In genomic region chr17:35743911-35744328, GRCh38 we compare ENCODE assay signal across 2 cellular contexts.
TF ChIP-seq lines count a peak whose summit lies in the region.

No MANE protein-coding gene starts in this region.

TF ChIP-seq in GM23338, 12 proteins besides CTCF, POLR2A, EP300 and RAD21:
- TF ChIP-seq STAT1 (IDR thresholded peaks at IDR 0.05; ENCODE audit: unreplicated experiment) (no peak), ZNF331 (CRISPR knock-in tag; IDR thresholded peaks at IDR 0.05; ENCODE audit: low read depth) (no peak), CREB1 (CRISPR knock-in tag; IDR thresholded peaks at IDR 0.05; ENCODE audit: low read depth) (no peak), NANOG (IDR thresholded peaks at IDR 0.05; ENCODE audit: borderline replicate concordance) (no peak), POLR2AphosphoS5 (IDR thresholded peaks at IDR 0.05; ENCODE audit: low read depth) (no peak), ZNF114 (CRISPR knock-in tag; IDR thresholded peaks at IDR 0.05) (no peak)
- TF ChIP-seq, protein P1, sequence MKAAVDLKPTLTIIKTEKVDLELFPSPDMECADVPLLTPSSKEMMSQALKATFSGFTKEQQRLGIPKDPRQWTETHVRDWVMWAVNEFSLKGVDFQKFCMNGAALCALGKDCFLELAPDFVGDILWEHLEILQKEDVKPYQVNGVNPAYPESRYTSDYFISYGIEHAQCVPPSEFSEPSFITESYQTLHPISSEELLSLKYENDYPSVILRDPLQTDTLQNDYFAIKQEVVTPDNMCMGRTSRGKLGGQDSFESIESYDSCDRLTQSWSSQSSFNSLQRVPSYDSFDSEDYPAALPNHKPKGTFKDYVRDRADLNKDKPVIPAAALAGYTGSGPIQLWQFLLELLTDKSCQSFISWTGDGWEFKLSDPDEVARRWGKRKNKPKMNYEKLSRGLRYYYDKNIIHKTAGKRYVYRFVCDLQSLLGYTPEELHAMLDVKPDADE (IDR thresholded peaks at IDR 0.05) = no peak
- TF ChIP-seq, protein P2, sequence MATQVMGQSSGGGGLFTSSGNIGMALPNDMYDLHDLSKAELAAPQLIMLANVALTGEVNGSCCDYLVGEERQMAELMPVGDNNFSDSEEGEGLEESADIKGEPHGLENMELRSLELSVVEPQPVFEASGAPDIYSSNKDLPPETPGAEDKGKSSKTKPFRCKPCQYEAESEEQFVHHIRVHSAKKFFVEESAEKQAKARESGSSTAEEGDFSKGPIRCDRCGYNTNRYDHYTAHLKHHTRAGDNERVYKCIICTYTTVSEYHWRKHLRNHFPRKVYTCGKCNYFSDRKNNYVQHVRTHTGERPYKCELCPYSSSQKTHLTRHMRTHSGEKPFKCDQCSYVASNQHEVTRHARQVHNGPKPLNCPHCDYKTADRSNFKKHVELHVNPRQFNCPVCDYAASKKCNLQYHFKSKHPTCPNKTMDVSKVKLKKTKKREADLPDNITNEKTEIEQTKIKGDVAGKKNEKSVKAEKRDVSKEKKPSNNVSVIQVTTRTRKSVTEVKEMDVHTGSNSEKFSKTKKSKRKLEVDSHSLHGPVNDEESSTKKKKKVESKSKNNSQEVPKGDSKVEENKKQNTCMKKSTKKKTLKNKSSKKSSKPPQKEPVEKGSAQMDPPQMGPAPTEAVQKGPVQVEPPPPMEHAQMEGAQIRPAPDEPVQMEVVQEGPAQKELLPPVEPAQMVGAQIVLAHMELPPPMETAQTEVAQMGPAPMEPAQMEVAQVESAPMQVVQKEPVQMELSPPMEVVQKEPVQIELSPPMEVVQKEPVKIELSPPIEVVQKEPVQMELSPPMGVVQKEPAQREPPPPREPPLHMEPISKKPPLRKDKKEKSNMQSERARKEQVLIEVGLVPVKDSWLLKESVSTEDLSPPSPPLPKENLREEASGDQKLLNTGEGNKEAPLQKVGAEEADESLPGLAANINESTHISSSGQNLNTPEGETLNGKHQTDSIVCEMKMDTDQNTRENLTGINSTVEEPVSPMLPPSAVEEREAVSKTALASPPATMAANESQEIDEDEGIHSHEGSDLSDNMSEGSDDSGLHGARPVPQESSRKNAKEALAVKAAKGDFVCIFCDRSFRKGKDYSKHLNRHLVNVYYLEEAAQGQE (IDR thresholded peaks at IDR 0.05; ENCODE audit: unreplicated experiment) = peak; percentile 90

TF ChIP-seq in K562, 482 proteins besides CTCF, POLR2A, EP300 and RAD21 (continues in another document):
- TF ChIP-seq, protein P3, sequence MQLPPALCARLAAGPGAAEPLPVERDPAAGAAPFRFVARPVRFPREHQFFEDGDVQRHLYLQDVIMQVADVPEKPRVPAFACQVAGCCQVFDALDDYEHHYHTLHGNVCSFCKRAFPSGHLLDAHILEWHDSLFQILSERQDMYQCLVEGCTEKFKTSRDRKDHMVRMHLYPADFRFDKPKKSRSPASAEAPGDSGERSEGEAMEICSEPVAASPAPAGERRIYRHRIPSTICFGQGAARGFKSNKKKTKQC (CRISPR knock-in tag; IDR thresholded peaks at IDR 0.05) = no peak
- TF ChIP-seq CAMTA2 (CRISPR knock-in tag; conservative IDR thresholded peaks at IDR 0.05) (no peak), CREB3L1 (IDR thresholded peaks at IDR 0.05; ENCODE audit: borderline replicate concordance, low read depth) (no peak), SNRNP70 (optimal IDR thresholded peaks at IDR 0.05; ENCODE audit: low read depth, low read length) (no peak), ZNF23 (CRISPR knock-in tag; IDR thresholded peaks at IDR 0.05) (no peak), RCOR1 (IDR thresholded peaks at IDR 0.05; ENCODE audit: borderline replicate concordance in 1 of 2, low read depth in 2 of 2, low read length in 2 of 2) (0 out of 4 replicates have a peak, but pooled peaks of 1 of the 2 experiments have one; percentile 37), NFXL1 (CRISPR knock-in tag; IDR thresholded peaks at IDR 0.05) (no peak), ZNF778 (CRISPR knock-in tag; IDR thresholded peaks at IDR 0.05) (no peak), PRMT5 (CRISPR knock-in tag; IDR thresholded peaks at IDR 0.05) (0 out of 2 replicates have a peak, but pooled peaks have one; percentile 64), HSF4 (CRISPR knock-in tag; IDR thresholded peaks at IDR 0.05; ENCODE audit: borderline replicate concordance) (no peak), WHSC1 (IDR thresholded peaks at IDR 0.05; ENCODE audit: low read length) (no peak), MIER1 (IDR thresholded peaks at IDR 0.05; ENCODE audit: low read depth) (peak; percentile 94), TFAM (CRISPR knock-in tag; conservative IDR thresholded peaks at IDR 0.05) (no peak), HLTF (IDR thresholded peaks at IDR 0.05) (no peak), ZNF146 (CRISPR knock-in tag; IDR thresholded peaks at IDR 0.05; ENCODE audit: unreplicated experiment) (no peak), SIN3B (IDR thresholded peaks at IDR 0.05; ENCODE audit: low read depth) (no peak), ZBED1 (IDR thresholded peaks at IDR 0.05) (no peak), TEAD4 (IDR thresholded peaks at IDR 0.05; ENCODE audit: low read length) (no peak), TEAD4 (CRISPR knock-in tag; IDR thresholded peaks at IDR 0.05; ENCODE audit: borderline replicate concordance) (no peak), MLX (CRISPR knock-in tag; conservative IDR thresholded peaks at IDR 0.05) (no peak), ZNF224 (CRISPR knock-in tag; IDR thresholded peaks at IDR 0.05) (no peak), CTBP1 (IDR thresholded peaks at IDR 0.05; ENCODE audit: borderline replicate concordance) (no peak), MAZ (CRISPR knock-in tag; conservative IDR thresholded peaks at IDR 0.05 in 1 of 2, IDR thresholded peaks at IDR 0.05 in 1 of 2) (0 out of 4 replicates have a peak, but pooled peaks of 1 of the 2 experiments have one; percentile 22), KLF6 (CRISPR knock-in tag; IDR thresholded peaks at IDR 0.05; ENCODE audit: borderline replicate concordance) (no peak)
- TF ChIP-seq, protein P4, sequence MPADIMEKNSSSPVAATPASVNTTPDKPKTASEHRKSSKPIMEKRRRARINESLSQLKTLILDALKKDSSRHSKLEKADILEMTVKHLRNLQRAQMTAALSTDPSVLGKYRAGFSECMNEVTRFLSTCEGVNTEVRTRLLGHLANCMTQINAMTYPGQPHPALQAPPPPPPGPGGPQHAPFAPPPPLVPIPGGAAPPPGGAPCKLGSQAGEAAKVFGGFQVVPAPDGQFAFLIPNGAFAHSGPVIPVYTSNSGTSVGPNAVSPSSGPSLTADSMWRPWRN (IDR thresholded peaks at IDR 0.05; ENCODE audit: low read depth) = no peak
- TF ChIP-seq, protein P5, sequence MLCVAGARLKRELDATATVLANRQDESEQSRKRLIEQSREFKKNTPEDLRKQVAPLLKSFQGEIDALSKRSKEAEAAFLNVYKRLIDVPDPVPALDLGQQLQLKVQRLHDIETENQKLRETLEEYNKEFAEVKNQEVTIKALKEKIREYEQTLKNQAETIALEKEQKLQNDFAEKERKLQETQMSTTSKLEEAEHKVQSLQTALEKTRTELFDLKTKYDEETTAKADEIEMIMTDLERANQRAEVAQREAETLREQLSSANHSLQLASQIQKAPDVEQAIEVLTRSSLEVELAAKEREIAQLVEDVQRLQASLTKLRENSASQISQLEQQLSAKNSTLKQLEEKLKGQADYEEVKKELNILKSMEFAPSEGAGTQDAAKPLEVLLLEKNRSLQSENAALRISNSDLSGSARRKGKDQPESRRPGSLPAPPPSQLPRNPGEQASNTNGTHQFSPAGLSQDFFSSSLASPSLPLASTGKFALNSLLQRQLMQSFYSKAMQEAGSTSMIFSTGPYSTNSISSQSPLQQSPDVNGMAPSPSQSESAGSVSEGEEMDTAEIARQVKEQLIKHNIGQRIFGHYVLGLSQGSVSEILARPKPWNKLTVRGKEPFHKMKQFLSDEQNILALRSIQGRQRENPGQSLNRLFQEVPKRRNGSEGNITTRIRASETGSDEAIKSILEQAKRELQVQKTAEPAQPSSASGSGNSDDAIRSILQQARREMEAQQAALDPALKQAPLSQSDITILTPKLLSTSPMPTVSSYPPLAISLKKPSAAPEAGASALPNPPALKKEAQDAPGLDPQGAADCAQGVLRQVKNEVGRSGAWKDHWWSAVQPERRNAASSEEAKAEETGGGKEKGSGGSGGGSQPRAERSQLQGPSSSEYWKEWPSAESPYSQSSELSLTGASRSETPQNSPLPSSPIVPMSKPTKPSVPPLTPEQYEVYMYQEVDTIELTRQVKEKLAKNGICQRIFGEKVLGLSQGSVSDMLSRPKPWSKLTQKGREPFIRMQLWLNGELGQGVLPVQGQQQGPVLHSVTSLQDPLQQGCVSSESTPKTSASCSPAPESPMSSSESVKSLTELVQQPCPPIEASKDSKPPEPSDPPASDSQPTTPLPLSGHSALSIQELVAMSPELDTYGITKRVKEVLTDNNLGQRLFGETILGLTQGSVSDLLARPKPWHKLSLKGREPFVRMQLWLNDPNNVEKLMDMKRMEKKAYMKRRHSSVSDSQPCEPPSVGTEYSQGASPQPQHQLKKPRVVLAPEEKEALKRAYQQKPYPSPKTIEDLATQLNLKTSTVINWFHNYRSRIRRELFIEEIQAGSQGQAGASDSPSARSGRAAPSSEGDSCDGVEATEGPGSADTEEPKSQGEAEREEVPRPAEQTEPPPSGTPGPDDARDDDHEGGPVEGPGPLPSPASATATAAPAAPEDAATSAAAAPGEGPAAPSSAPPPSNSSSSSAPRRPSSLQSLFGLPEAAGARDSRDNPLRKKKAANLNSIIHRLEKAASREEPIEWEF (CRISPR knock-in tag; IDR thresholded peaks at IDR 0.05) = no peak
- TF ChIP-seq, protein P6, sequence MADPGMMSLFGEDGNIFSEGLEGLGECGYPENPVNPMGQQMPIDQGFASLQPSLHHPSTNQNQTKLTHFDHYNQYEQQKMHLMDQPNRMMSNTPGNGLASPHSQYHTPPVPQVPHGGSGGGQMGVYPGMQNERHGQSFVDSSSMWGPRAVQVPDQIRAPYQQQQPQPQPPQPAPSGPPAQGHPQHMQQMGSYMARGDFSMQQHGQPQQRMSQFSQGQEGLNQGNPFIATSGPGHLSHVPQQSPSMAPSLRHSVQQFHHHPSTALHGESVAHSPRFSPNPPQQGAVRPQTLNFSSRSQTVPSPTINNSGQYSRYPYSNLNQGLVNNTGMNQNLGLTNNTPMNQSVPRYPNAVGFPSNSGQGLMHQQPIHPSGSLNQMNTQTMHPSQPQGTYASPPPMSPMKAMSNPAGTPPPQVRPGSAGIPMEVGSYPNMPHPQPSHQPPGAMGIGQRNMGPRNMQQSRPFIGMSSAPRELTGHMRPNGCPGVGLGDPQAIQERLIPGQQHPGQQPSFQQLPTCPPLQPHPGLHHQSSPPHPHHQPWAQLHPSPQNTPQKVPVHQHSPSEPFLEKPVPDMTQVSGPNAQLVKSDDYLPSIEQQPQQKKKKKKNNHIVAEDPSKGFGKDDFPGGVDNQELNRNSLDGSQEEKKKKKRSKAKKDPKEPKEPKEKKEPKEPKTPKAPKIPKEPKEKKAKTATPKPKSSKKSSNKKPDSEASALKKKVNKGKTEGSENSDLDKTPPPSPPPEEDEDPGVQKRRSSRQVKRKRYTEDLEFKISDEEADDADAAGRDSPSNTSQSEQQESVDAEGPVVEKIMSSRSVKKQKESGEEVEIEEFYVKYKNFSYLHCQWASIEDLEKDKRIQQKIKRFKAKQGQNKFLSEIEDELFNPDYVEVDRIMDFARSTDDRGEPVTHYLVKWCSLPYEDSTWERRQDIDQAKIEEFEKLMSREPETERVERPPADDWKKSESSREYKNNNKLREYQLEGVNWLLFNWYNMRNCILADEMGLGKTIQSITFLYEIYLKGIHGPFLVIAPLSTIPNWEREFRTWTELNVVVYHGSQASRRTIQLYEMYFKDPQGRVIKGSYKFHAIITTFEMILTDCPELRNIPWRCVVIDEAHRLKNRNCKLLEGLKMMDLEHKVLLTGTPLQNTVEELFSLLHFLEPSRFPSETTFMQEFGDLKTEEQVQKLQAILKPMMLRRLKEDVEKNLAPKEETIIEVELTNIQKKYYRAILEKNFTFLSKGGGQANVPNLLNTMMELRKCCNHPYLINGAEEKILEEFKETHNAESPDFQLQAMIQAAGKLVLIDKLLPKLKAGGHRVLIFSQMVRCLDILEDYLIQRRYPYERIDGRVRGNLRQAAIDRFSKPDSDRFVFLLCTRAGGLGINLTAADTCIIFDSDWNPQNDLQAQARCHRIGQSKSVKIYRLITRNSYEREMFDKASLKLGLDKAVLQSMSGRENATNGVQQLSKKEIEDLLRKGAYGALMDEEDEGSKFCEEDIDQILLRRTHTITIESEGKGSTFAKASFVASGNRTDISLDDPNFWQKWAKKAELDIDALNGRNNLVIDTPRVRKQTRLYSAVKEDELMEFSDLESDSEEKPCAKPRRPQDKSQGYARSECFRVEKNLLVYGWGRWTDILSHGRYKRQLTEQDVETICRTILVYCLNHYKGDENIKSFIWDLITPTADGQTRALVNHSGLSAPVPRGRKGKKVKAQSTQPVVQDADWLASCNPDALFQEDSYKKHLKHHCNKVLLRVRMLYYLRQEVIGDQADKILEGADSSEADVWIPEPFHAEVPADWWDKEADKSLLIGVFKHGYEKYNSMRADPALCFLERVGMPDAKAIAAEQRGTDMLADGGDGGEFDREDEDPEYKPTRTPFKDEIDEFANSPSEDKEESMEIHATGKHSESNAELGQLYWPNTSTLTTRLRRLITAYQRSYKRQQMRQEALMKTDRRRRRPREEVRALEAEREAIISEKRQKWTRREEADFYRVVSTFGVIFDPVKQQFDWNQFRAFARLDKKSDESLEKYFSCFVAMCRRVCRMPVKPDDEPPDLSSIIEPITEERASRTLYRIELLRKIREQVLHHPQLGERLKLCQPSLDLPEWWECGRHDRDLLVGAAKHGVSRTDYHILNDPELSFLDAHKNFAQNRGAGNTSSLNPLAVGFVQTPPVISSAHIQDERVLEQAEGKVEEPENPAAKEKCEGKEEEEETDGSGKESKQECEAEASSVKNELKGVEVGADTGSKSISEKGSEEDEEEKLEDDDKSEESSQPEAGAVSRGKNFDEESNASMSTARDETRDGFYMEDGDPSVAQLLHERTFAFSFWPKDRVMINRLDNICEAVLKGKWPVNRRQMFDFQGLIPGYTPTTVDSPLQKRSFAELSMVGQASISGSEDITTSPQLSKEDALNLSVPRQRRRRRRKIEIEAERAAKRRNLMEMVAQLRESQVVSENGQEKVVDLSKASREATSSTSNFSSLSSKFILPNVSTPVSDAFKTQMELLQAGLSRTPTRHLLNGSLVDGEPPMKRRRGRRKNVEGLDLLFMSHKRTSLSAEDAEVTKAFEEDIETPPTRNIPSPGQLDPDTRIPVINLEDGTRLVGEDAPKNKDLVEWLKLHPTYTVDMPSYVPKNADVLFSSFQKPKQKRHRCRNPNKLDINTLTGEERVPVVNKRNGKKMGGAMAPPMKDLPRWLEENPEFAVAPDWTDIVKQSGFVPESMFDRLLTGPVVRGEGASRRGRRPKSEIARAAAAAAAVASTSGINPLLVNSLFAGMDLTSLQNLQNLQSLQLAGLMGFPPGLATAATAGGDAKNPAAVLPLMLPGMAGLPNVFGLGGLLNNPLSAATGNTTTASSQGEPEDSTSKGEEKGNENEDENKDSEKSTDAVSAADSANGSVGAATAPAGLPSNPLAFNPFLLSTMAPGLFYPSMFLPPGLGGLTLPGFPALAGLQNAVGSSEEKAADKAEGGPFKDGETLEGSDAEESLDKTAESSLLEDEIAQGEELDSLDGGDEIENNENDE (IDR thresholded peaks at IDR 0.05; ENCODE audit: low read depth, low read length) = no peak
